ENCODE assay signal across 9 cellular contexts in the genomic region with DNA sequence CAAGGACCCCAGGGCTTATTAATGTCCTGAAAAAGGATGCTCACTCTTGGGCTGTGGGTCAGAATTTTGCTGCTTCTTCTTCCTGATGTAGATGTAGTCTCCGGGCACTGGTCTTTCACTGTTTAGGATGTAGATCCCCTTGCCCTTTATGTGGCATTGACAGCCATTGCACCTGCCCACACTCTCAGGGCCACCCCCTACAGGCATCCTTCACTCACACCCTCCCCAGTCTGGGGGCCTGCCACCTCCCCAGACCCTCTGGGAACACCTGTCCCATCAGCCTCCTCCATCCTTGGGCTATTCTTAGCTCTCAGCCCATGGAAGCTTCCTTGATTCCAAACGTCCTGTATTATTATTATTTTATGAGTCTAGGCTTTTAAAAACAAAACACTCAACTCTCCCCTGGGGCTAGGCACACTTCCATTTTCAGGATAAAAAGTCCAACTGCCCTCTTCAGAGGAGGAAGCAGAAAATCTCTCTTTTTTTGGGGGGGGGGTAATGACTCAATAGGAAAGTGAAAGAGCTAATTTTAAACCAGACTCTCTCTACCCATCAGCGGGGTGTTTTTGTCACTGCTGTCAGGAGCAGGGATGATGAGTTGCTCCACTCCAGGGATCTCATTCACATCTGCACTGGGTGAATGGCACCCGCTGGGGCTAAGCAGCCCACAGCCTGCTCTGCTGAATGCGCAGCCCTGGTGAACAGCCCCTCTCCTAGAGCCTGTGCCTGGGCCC. TPM values are rescaled to one million over a fixed set of nuclear protein-coding genes. Genes with fewer than 3 reads are reported as not detected.
DNase-seq lines count a peak whose midpoint lies in the region; ATAC-seq and TF ChIP-seq lines count a peak whose summit lies in the region.
"Had no signal": no experiment of that assay in that cellular context is flagged by ENCODE, and none has a peak within 500 bp of the region (broad histone marks: within the 10 kb centered on the region; RNA-seq: fewer than 3 reads in every experiment).

No MANE protein-coding gene starts in this region.

- in situ Hi-C loops in GM13976 (cut with MboI; ENCODE audit: low sequenced_read_pairs, unreplicated experiment), result loop anchor here (25.0 kb wide), 1 partner anchor 517 kb away; no protein-coding TSS in a partner anchor

- DNase-seq in GM13976 (ENCODE audit: low spot score), result peak; percentile 80
- DNase-seq in activated naive CD8-positive, alpha-beta T cell treated with anti-CD3 and anti-CD28 coated beads, Interleukin-2, amount 10 ng/mL, durations not matched to agents 7 days and 5 days, result peak; percentile 43
- DNase-seq in COLO668 (lab: John Stamatoyannopoulos, UW; ENCODE audit: unreplicated experiment), result no peak
- no peak for DNase-seq in Right ventricle myocardium superior
- DNase-seq in stimulated activated CD4-positive, alpha-beta T cell treated with anti-CD3 and anti-CD28 coated beads, Interleukin-2, amount 100 ng/mL, for 48 hours, result no peak
- no peak for DNase-seq in sciatic nerve (ENCODE audit: low spot score)
- DNase-seq: foreskin melanocyte had no signal

- H3K4me1 Mint-ChIP-seq in activated naive CD8-positive, alpha-beta T cell treated with anti-CD3 and anti-CD28 coated beads, Interleukin-2, amount 10 ng/mL, durations not matched to agents 7 days and 5 days, result peaks cover 18% of the 10 kb centered on the region

- intact Hi-C loops in Right ventricle myocardium superior (cut with DNase I) (no loop called here), sciatic nerve (cut with DNase I) (no loop called here)

- TF ChIP-seq CTCF in GM13976 (IDR thresholded peaks at IDR 0.05; ENCODE audit: borderline replicate concordance, control extremely low read depth, extremely low read depth, insufficient read depth, missing control alignments), result no peak

- H3K4me3 Mint-ChIP-seq in activated naive CD8-positive, alpha-beta T cell treated with anti-CD3 and anti-CD28 coated beads, Interleukin-2, amount 10 ng/mL, durations not matched to agents 7 days and 5 days, result peak overlapping the region; percentile 18

- peaks cover 8% of the 10 kb centered on the region for H3K27me3 Mint-ChIP-seq in activated naive CD8-positive, alpha-beta T cell treated with anti-CD3 and anti-CD28 coated beads, Interleukin-2, amount 10 ng/mL, durations not matched to agents 7 days and 5 days

- H3K27ac Mint-ChIP-seq in activated naive CD8-positive, alpha-beta T cell treated with anti-CD3 and anti-CD28 coated beads, Interleukin-2, amount 10 ng/mL, durations not matched to agents 7 days and 5 days, result peak overlapping the region; percentile 63

- ATAC-seq in GM19452 (IDR thresholded peaks at IDR 0.05; ENCODE audit: unreplicated experiment) (peak; percentile 79), HG03342 (IDR thresholded peaks at IDR 0.05; ENCODE audit: unreplicated experiment) (peak; percentile 82), Right ventricle myocardium superior (ENCODE audit: poor library complexity) (no peak), sciatic nerve (no peak)
- ATAC-seq in activated naive CD8-positive, alpha-beta T cell treated with anti-CD3 and anti-CD28 coated beads, Interleukin-2, amount 10 ng/mL, durations not matched to agents 7 days and 5 days (ENCODE audit: low read depth), result peak; percentile 65

- no peaks in the 10 kb centered on the region for H3K9me3 Mint-ChIP-seq in activated naive CD8-positive, alpha-beta T cell treated with anti-CD3 and anti-CD28 coated beads, Interleukin-2, amount 10 ng/mL, durations not matched to agents 7 days and 5 days

- POLR2A ChIA-PET in activated naive CD8-positive, alpha-beta T cell treated with anti-CD3 and anti-CD28 coated beads, Interleukin-2, amount 10 ng/mL, durations not matched to agents 7 days and 5 days (lab: Charles Lee), result no interaction called here

- H3K36me3 Mint-ChIP-seq in activated naive CD8-positive, alpha-beta T cell treated with anti-CD3 and anti-CD28 coated beads, Interleukin-2, amount 10 ng/mL, durations not matched to agents 7 days and 5 days, result no peaks in the 10 kb centered on the region

RNA-seq across cellular contexts. Expression of a gene that starts 11.5 kb away (rescaled TPM):
- not detected for total RNA-seq in activated naive CD8-positive, alpha-beta T cell treated with anti-CD3 and anti-CD28 coated beads, Interleukin-2, amount 10 ng/mL, durations not matched to agents 7 days and 5 days
- total RNA-seq in Right ventricle myocardium superior (not detected), sciatic nerve (9.0 TPM)

RNA-seq across cellular contexts. Expression of a gene that starts 28.5 kb away (rescaled TPM):
- not detected for total RNA-seq in activated naive CD8-positive, alpha-beta T cell treated with anti-CD3 and anti-CD28 coated beads, Interleukin-2, amount 10 ng/mL, durations not matched to agents 7 days and 5 days
- 0.83 TPM for total RNA-seq in Right ventricle myocardium superior
- total RNA-seq in sciatic nerve, result not detected

Comparison
In these comparisons a context has a peak if more than half of its experiments do, and no peak if none do; other contexts are left out.
1. DNase-seq: peak in GM13976 (single experiment) and activated naive CD8-positive, alpha-beta T cell treated with anti-CD3 and anti-CD28 coated beads, Interleukin-2, amount 10 ng/mL, durations not matched to agents 7 days and 5 days (single experiment); none in COLO668 (single experiment), Right ventricle myocardium superior (single experiment), stimulated activated CD4-positive, alpha-beta T cell treated with anti-CD3 and anti-CD28 coated beads, Interleukin-2, amount 100 ng/mL, for 48 hours (0 of 2) and sciatic nerve (single experiment).
2. ATAC-seq: peak in GM19452 (single experiment), HG03342 (single experiment) and activated naive CD8-positive, alpha-beta T cell treated with anti-CD3 and anti-CD28 coated beads, Interleukin-2, amount 10 ng/mL, durations not matched to agents 7 days and 5 days (single experiment); none in Right ventricle myocardium superior (single experiment) and sciatic nerve (single experiment).